In genomic region chr7:4745971-4746919, GRCh38 we compare ENCODE assay signal across 8 cellular contexts. TPM values are rescaled to one million over a fixed set of nuclear protein-coding genes. Genes with fewer than 3 reads are reported as not detected.
A peak's percentile ranks its signal among the peaks of the same experiment; 100 is the strongest.
DNase-seq lines count a peak whose midpoint lies in the region; ATAC-seq and TF ChIP-seq lines count a peak whose summit lies in the region.

No MANE protein-coding gene starts in this region.

- H3K4me1 Mint-ChIP-seq in Caco-2 (ENCODE audit: low read depth, unreplicated experiment) = peaks cover 11% of the 10 kb centered on the region
- H3K4me1 Mint-ChIP-seq in activated T-helper 17 cell treated with anti-CD3 and anti-CD28 coated beads, Interleukin-2, amount 50 U/mL, for 72 hours = peaks cover 23% of the 10 kb centered on the region

- H3K4me2 ChIP-seq in KMS-11 (peak overlapping the region; percentile 98), smooth muscle cell (peak overlapping the region; percentile 85)

- no peaks in the 10 kb centered on the region for H3K27me3 ChIP-seq in Caco-2 (replicated peaks; ENCODE audit: control insufficient read depth, insufficient read depth, low read length)
- H3K27me3 ChIP-seq in KMS-11 (ENCODE audit: insufficient read depth, low read depth) = no peaks in the 10 kb centered on the region
- no peaks in the 10 kb centered on the region for H3K27me3 ChIP-seq in right atrium auricular region
- H3K27me3 ChIP-seq in smooth muscle cell (ENCODE audit: low read depth) = no peaks in the 10 kb centered on the region

- H4K20me1 ChIP-seq in KMS-11 (ENCODE audit: insufficient read depth) = no peaks in the 10 kb centered on the region
- H4K20me1 ChIP-seq in smooth muscle cell (ENCODE audit: low read depth) = no peaks in the 10 kb centered on the region

- peaks cover 7% of the 10 kb centered on the region for H3K36me3 ChIP-seq in Caco-2 (ENCODE audit: control insufficient read depth, insufficient read depth, low read length)
- H3K36me3 ChIP-seq in KMS-11 (ENCODE audit: insufficient read depth) = peaks cover 6% of the 10 kb centered on the region
- H3K36me3 ChIP-seq in right atrium auricular region = peaks cover 21% of the 10 kb centered on the region
- H3K36me3 ChIP-seq in smooth muscle cell (ENCODE audit: low read depth) = no peaks in the 10 kb centered on the region

- no peaks in the 10 kb centered on the region for H3K27me3 Mint-ChIP-seq in Caco-2 (ENCODE audit: insufficient read depth, unreplicated experiment)
- no peaks in the 10 kb centered on the region for H3K27me3 Mint-ChIP-seq in activated T-helper 17 cell treated with anti-CD3 and anti-CD28 coated beads, Interleukin-2, amount 50 U/mL, for 72 hours

- WGBS in smooth muscle cell (ENCODE audit: low lambda C conversion rate) = 57% methylated on average over 12 of the region's 12 CpGs

- intact Hi-C loops in Caco-2 (cut with micrococcal nuclease; ENCODE audit: unreplicated experiment) = no loop called here

- no peak for TF ChIP-seq CTCF in Caco-2 (IDR thresholded peaks at IDR 0.05; ENCODE audit: insufficient read depth in 1 of 2, low read depth in 1 of 2, low read length in 1 of 2, severe bottlenecking in 1 of 2, unreplicated experiment in 1 of 2)
- TF ChIP-seq CTCF in KMS-11 (conservative IDR thresholded peaks at IDR 0.05; ENCODE audit: low read depth, low read length) = no peak
- no peak for TF ChIP-seq CTCF in right atrium auricular region (IDR thresholded peaks at IDR 0.05)
- no peak for TF ChIP-seq CTCF in smooth muscle cell (IDR thresholded peaks at IDR 0.05; ENCODE audit: borderline replicate concordance, insufficient read depth, poor library complexity, severe bottlenecking)

- H3K4me3 Mint-ChIP-seq in Caco-2 (ENCODE audit: unreplicated experiment) = no peak overlapping the region
- H3K4me3 Mint-ChIP-seq in activated T-helper 17 cell treated with anti-CD3 and anti-CD28 coated beads, Interleukin-2, amount 50 U/mL, for 72 hours = peak overlapping the region; percentile 80

- H3K4me1 ChIP-seq in Caco-2 (peaks cover 19% of the 10 kb centered on the region), KMS-11 (ENCODE audit: low read depth, poor library complexity, severe bottlenecking) (peaks cover 53% of the 10 kb centered on the region), right atrium auricular region (peaks cover 0 to 56% of the 10 kb centered on the region in 2 donors), smooth muscle cell (ENCODE audit: low read depth) (peaks cover 25% of the 10 kb centered on the region)

- H3F3A ChIP-seq in smooth muscle cell (ENCODE audit: low read depth) = peaks cover 24% of the 10 kb centered on the region

- ATAC-seq in activated T-helper 17 cell treated with anti-CD3 and anti-CD28 coated beads, Interleukin-2, amount 50 U/mL, for 72 hours (replicated peaks) = peak; percentile 30
- ATAC-seq in HG02798 (IDR thresholded peaks at IDR 0.05; ENCODE audit: poor library complexity, unreplicated experiment) = no peak
- no peak for ATAC-seq in GM18861 (IDR thresholded peaks at IDR 0.05; ENCODE audit: unreplicated experiment)

- H2AFZ ChIP-seq in KMS-11 (ENCODE audit: low read depth) = no peak overlapping the region
- H2AFZ ChIP-seq in smooth muscle cell (ENCODE audit: low read depth) = no peak overlapping the region

- POLR2A ChIA-PET in Caco-2 (lab: Charles Lee) = interaction anchor here (0.7 kb wide), 1 partner anchor 29 kb away, joined by 3 read pairs; the partner anchor contains the start of gene AP5Z1

- peaks cover 98% of the 10 kb centered on the region for H3K36me3 Mint-ChIP-seq in Caco-2 (ENCODE audit: insufficient read depth, unreplicated experiment)
- H3K36me3 Mint-ChIP-seq in activated T-helper 17 cell treated with anti-CD3 and anti-CD28 coated beads, Interleukin-2, amount 50 U/mL, for 72 hours (ENCODE audit: low read depth) = peaks cover 50% of the 10 kb centered on the region

- no TSS peak for BruUV-seq in Caco-2 (replicated peaks; lab: Mats Ljungman, UMichigan)

- CTCF ChIA-PET in Caco-2 (lab: Charles Lee) = no interaction called here

- H3K79me2 ChIP-seq in KMS-11 (ENCODE audit: insufficient read depth, low read depth) = peaks cover 79% of the 10 kb centered on the region
- peaks cover 52% of the 10 kb centered on the region for H3K79me2 ChIP-seq in smooth muscle cell (ENCODE audit: low read depth)

- H3K27ac Mint-ChIP-seq in Caco-2 (ENCODE audit: unreplicated experiment) = peak overlapping the region; percentile 84
- H3K27ac Mint-ChIP-seq in activated T-helper 17 cell treated with anti-CD3 and anti-CD28 coated beads, Interleukin-2, amount 50 U/mL, for 72 hours = peak overlapping the region; percentile 87

- H3K27ac ChIP-seq in KMS-11 (peak overlapping the region; percentile 73), right atrium auricular region (peak overlapping the region; percentile 84 to 88), smooth muscle cell (ENCODE audit: low read depth) (peak overlapping the region; percentile 99)

- H3K9ac ChIP-seq in KMS-11 (peak overlapping the region; percentile 44), smooth muscle cell (ENCODE audit: low read depth) (peak overlapping the region; percentile 92)

- H3K4me3 ChIP-seq in Caco-2 (ENCODE audit: low read depth, low read length) (no peak overlapping the region), KMS-11 (IDR thresholded peaks at IDR 0.05; ENCODE audit: insufficient read depth, low read depth, low read length) (no peak overlapping the region), right atrium auricular region (peak overlapping the region in 1 of 2 donors; percentile 30), smooth muscle cell (peak overlapping the region; percentile 51)

- H3K9me3 ChIP-seq in Caco-2 (no peaks in the 10 kb centered on the region), right atrium auricular region (no peaks in the 10 kb centered on the region), smooth muscle cell (replicated peaks; ENCODE audit: low read depth) (no peaks in the 10 kb centered on the region)

- DNase-seq in Caco-2 (no peak), right atrium auricular region (ENCODE audit: low spot score) (no peak), smooth muscle cell (lab: John Stamatoyannopoulos, UW; ENCODE audit: unreplicated experiment) (no peak), NCI-H2081 treated with DMSO at 0.1 percent for 48 hours (lab: John Stamatoyannopoulos, UW) (no peak)

- no peaks in the 10 kb centered on the region for H3K9me3 Mint-ChIP-seq in Caco-2 (ENCODE audit: unreplicated experiment)
- H3K9me3 Mint-ChIP-seq in activated T-helper 17 cell treated with anti-CD3 and anti-CD28 coated beads, Interleukin-2, amount 50 U/mL, for 72 hours = no peaks in the 10 kb centered on the region

RNA-seq across cellular contexts. Expression of gene AP5Z1, which starts 29.2 kb away (rescaled TPM):
- total RNA-seq in Caco-2 (2022) (64.7 and 66.8 TPM in 2 replicates), right atrium auricular region (1 to 10 TPM; 7.5 to 9.2 TPM), smooth muscle cell (16.6 and 24.6 TPM in 2 replicates)
- 10 to 100 TPM; 38.7 to 51.9 TPM for total RNA-seq in activated T-helper 17 cell treated with anti-CD3 and anti-CD28 coated beads, Interleukin-2, amount 50 U/mL, for 72 hours
- polyA plus RNA-seq in smooth muscle cell = 37.6 and 48.2 TPM in 2 replicates
